ENCODE assay signal across 16 cellular contexts in genomic region chr15:29259233-29259632, GRCh38.
"Had no signal": no experiment of that assay in that cellular context is flagged by ENCODE, and none has a peak within 500 bp of the region (broad histone marks: within the 10 kb centered on the region; RNA-seq: fewer than 3 reads in every experiment).

No MANE protein-coding gene starts in this region.

- H3K9me3 ChIP-seq: mucosa of descending colon, prostate gland, transverse colon had no signal

- H3K27me3 ChIP-seq: brain microvascular endothelial cell, transverse colon had no signal

- H3K36me3 ChIP-seq: brain microvascular endothelial cell, prostate gland, transverse colon had no signal

- H3K4me3 ChIP-seq: mucosa of descending colon, prostate gland, transverse colon had no signal

- DNase-seq: activated CD4-positive, alpha-beta T cell treated with anti-CD3 and anti-CD28 coated beads, Interleukin-2, amount 50 U/mL, for 1 hour; activated effector memory CD4-positive, alpha-beta T cell treated with Interleukin-2 at 50 U/mL for 16 hours; amygdala; brain microvascular endothelial cell; effector memory CD8-positive, alpha-beta T cell; left colon; mammary epithelial cell; mucosa of descending colon; naive thymus-derived CD8-positive, alpha-beta T cell; stimulated activated CD4-positive, alpha-beta T cell treated with anti-CD3 and anti-CD28 coated beads, Interleukin-2, amount 100 ng/mL, for 24 hours; stimulated activated naive B cell treated with anti-CD40 and anti-IgM and Interleukin-4, amounts not matched to agents 10 μg/mL and 1 μg/mL and 100 μg/mL, for 72 hours; substantia nigra; transverse colon had no signal

- H3K27ac ChIP-seq: brain microvascular endothelial cell, prostate gland, transverse colon had no signal

- H3K4me1 ChIP-seq: prostate gland, transverse colon had no signal

- ATAC-seq: activated naive CD4-positive, alpha-beta T cell treated with anti-CD3 and anti-CD28 coated beads, Interleukin-2, amount 50 U/mL, for 72 hours; effector memory CD8-positive, alpha-beta T cell; left colon; mucosa of descending colon; naive thymus-derived CD8-positive, alpha-beta T cell; sciatic nerve; stimulated activated naive B cell treated with anti-CD40 and anti-IgM and Interleukin-4, amounts not matched to agents 10 μg/mL and 1 μg/mL and 100 μg/mL, for 72 hours had no signal
